ENCODE assay signal across 8 cellular contexts in genomic region chr7:128790297-128791037, GRCh38. TPM values are rescaled to one million over a fixed set of nuclear protein-coding genes. Genes with fewer than 3 reads are reported as not detected.
A peak's percentile ranks its signal among the peaks of the same experiment; 100 is the strongest.
DNase-seq lines count a peak whose midpoint lies in the region; ATAC-seq, FAIRE-seq and TF ChIP-seq lines count a peak whose summit lies in the region.

No MANE protein-coding gene starts in this region.

- TF ChIP-seq RAD21 in GM12878 (IDR thresholded peaks at IDR 0.05; ENCODE audit: insufficient read depth, low read depth, low read length): no peak
- TF ChIP-seq RAD21 in HepG2 (CRISPR knock-in tag; IDR thresholded peaks at IDR 0.05): no peak

- intact Hi-C loops in GM12878 (cut with micrococcal nuclease; ENCODE audit: unreplicated experiment): loop anchor here (5.0 kb wide), 2 partner anchors 92 to 302 kb away; no protein-coding TSS in a partner anchor
- intact Hi-C loops in HepG2 (cut with micrococcal nuclease; ENCODE audit: unreplicated experiment): no loop called here
- intact Hi-C loops in tibial artery (cut with DNase I; ENCODE audit: low total_unique reads): loop anchor here (5.0 kb wide), 1 partner anchor 37 kb away; no protein-coding TSS in a partner anchor

- TF ChIP-seq POLR2A in GM12878 (IDR thresholded peaks at IDR 0.05; ENCODE audit: low read depth, low read length): no peak
- TF ChIP-seq POLR2A in HepG2 (IDR thresholded peaks at IDR 0.05; ENCODE audit: insufficient read depth in 1 of 2, low read depth in 2 of 2, low read length in 2 of 2): no peak

- no peaks in the 10 kb centered on the region for H3K9me3 ChIP-seq in ES-I3 (ENCODE audit: control insufficient read depth, insufficient read depth, low read length)
- no peaks in the 10 kb centered on the region for H3K9me3 ChIP-seq in GM12878 (replicated peaks; ENCODE audit: control insufficient read depth, insufficient read depth, low read length)
- H3K9me3 ChIP-seq in HepG2 (ENCODE audit: low read length): no peaks in the 10 kb centered on the region
- no peaks in the 10 kb centered on the region for H3K9me3 ChIP-seq in tibial artery

- POLR2A ChIA-PET in GM12878 (lab: Charles Lee): interaction anchor here (0.6 kb wide), 2 partner anchors 28 to 50 kb away, joined by 3 read pairs; no protein-coding TSS in a partner anchor
- POLR2A ChIA-PET in HepG2 (lab: Yijun Ruan, JAX): interaction anchor here (1.1 kb wide), 1 partner anchor 52 kb away, joined by 3 read pairs; the partner anchor contains the start of gene CALU

- in situ Hi-C loops in GM12878 (cut with MboI) (no loop called here), HepG2 (cut with HindIII; ENCODE audit: extremely low pct_ligation_motif_present, low pct_unique_long_range_greater_than_20kb) (loop anchor here (5.0 kb wide), 1 partner anchor 92 kb away; no protein-coding TSS in a partner anchor)

- TF ChIP-seq EP300 in GM12878 (IDR thresholded peaks at IDR 0.05; ENCODE audit: borderline replicate concordance in 1 of 2, control insufficient read depth in 1 of 2, low read depth in 2 of 2, low read length in 2 of 2) (no peak), HepG2 (IDR thresholded peaks at IDR 0.05; ENCODE audit: low read depth in 2 of 2, low read length in 2 of 2) (no peak), HepG2 (CRISPR knock-in tag; IDR thresholded peaks at IDR 0.05; ENCODE audit: borderline replicate concordance) (no peak)

- H3K79me2 ChIP-seq in GM12878 (ENCODE audit: control insufficient read depth, insufficient read depth, low read length) (no peaks in the 10 kb centered on the region), HepG2 (ENCODE audit: insufficient read depth, low read length) (no peaks in the 10 kb centered on the region)

- 16% methylated on average over 32 of the region's 45 CpGs for WGBS in GM12878 (ENCODE audit: insufficient coverage, insufficient replicate concordance, low lambda C conversion rate, missing lambda C conversion rate)
- 66% methylated on average over 29 of the region's 45 CpGs for WGBS in HepG2 (ENCODE audit: low lambda C conversion rate)

- H3K27ac ChIP-seq in GM12878 (ENCODE audit: control insufficient read depth, insufficient read depth) (no peak overlapping the region), HepG2 (ENCODE audit: extremely low read length, insufficient read depth, low read length) (no peak overlapping the region), tibial artery (peak overlapping the region; percentile 67 to 73)

- SMC1A ChIA-PET in GM12878 (lab: Charles Lee; ENCODE audit: uncharacterized antibody, unreplicated experiment): no interaction called here

- TF ChIP-seq CTCF in GM12878 (IDR thresholded peaks at IDR 0.05 in 2 of 3, conservative IDR thresholded peaks at IDR 0.05 in 1 of 3; ENCODE audit: control insufficient read depth in 2 of 3, extremely low read depth in 1 of 3, insufficient read depth in 1 of 3, low read depth in 3 of 3, low read length in 3 of 3) (no peak), HepG2 (CRISPR knock-in tag; IDR thresholded peaks at IDR 0.05) (no peak), tibial artery (IDR thresholded peaks at IDR 0.05) (no peak)

- peak overlapping the region; percentile 93 for H2AFZ ChIP-seq in GM12878 (ENCODE audit: control insufficient read depth, low read depth, low read length)
- H2AFZ ChIP-seq in HepG2 (ENCODE audit: low read length): no peak overlapping the region

- BruUV-seq in GM12878 (replicated peaks; lab: Mats Ljungman, UMichigan): no TSS peak
- no TSS peak for BruUV-seq in HepG2 (replicated peaks; lab: Mats Ljungman, UMichigan)

- no peak for DNase-seq in GM12878 (ENCODE audit: low read depth, low spot score)
- DNase-seq in HepG2 (ENCODE audit: low spot score): no peak
- DNase-seq in tibial artery: no peak
- no peak for DNase-seq in kidney tubule cell (ENCODE audit: low spot score)
- DNase-seq in NCI-H226: no peak
- no peak for DNase-seq in stimulated activated CD8-positive, alpha-beta memory T cell treated with anti-CD3 and anti-CD28 coated beads, Interleukin-4, amount 100 ng/mL, for 48 hours

- H3K27me3 ChIP-seq in GM12878 (replicated peaks in 1 of 2; ENCODE audit: control insufficient read depth in 2 of 2, insufficient read depth in 2 of 2, low read length in 1 of 2) (peaks cover 2% of the 10 kb centered on the region in 2 experiments; a peak in 3 of 4 replicates), HepG2 (ENCODE audit: control insufficient read depth in 1 of 2, insufficient read depth in 2 of 2, low read length in 2 of 2) (peaks cover 5 to 32% of the 10 kb centered on the region in 2 experiments; a peak in 4 of 5 replicates), tibial artery (no peaks in the 10 kb centered on the region)

- ATAC-seq in HG02885 (IDR thresholded peaks at IDR 0.05; ENCODE audit: poor library complexity, unreplicated experiment) (peak; percentile 26), GM12878 (peak; percentile 47), HepG2 (no peak)

- H3K36me3 ChIP-seq in ES-I3 (ENCODE audit: insufficient read depth, low read length) (0 out of 2 replicates have a peak, but pooled peaks cover 6% of the 10 kb centered on the region), GM12878 (ENCODE audit: control insufficient read depth in 2 of 2, insufficient read depth in 2 of 2, low read length in 1 of 2) (no peaks in the 10 kb centered on the region), HepG2 (replicated peaks in 1 of 2; ENCODE audit: control insufficient read depth in 1 of 2, insufficient read depth in 2 of 2, low read length in 2 of 2) (no peaks in the 10 kb centered on the region), tibial artery (no peaks in the 10 kb centered on the region)

- H3K4me1 ChIP-seq in ES-I3 (ENCODE audit: insufficient read depth, low read length): peaks cover 3% of the 10 kb centered on the region; the same call in 1 of the 2 replicates
- H3K4me1 ChIP-seq in GM12878 (ENCODE audit: control insufficient read depth, insufficient read depth, low read length): peaks cover 3% of the 10 kb centered on the region; the same call in 1 of the 2 replicates
- H3K4me1 ChIP-seq in HepG2 (ENCODE audit: insufficient read depth, low read length): peaks cover 17% of the 10 kb centered on the region
- peaks cover 0 to 23% (median 18%) of the 10 kb centered on the region in 4 donors for H3K4me1 ChIP-seq in tibial artery

- RAD21 ChIA-PET in GM12878 (lab: Charles Lee; ENCODE audit: unreplicated experiment): interaction anchor here (0.6 to 1.2 kb wide), 4 partner anchors 8 to 109 kb away, joined by 3 to 4 read pairs (median 3); no protein-coding TSS in a partner anchor

- CTCF ChIA-PET in GM12878 (lab: Yijun Ruan, JAX) (interaction anchor here (0.5 kb wide), 1 partner anchor 316 kb away, joined by 5 read pairs; no protein-coding TSS in a partner anchor), HepG2 (lab: Yijun Ruan, JAX; ENCODE audit: low intra/inter-chr PET ratio, low total read pairs) (no interaction called here)

- H3K4me3 ChIP-seq in GM12878: peak overlapping the region; percentile 87
- peak overlapping the region; percentile 59 to 79 (median 65); a peak in 5 of 6 replicates for H3K4me3 ChIP-seq in HepG2 (replicated peaks in 1 of 3; ENCODE audit: insufficient read depth in 1 of 3, low read depth in 2 of 3, low read length in 3 of 3)
- peak overlapping the region; percentile 77 for H3K4me3 ChIP-seq in tibial artery

- H4K20me1 ChIP-seq in GM12878 (ENCODE audit: control insufficient read depth, insufficient read depth) (no peaks in the 10 kb centered on the region), HepG2 (ENCODE audit: insufficient read depth, low read length) (no peaks in the 10 kb centered on the region)

- H3K4me2 ChIP-seq in GM12878 (ENCODE audit: control insufficient read depth, insufficient read depth): peak overlapping the region; percentile 87
- H3K4me2 ChIP-seq in HepG2 (ENCODE audit: low read depth, low read length): peak overlapping the region; percentile 94; the same call in 1 of the 2 replicates

- FAIRE-seq in GM12878 (lab: Jason Lieb, UNC) (no peak), HepG2 (lab: Jason Lieb, UNC) (no peak)

- H3K9ac ChIP-seq in ES-I3 (ENCODE audit: low read depth, low read length) (peak overlapping the region; percentile 89), GM12878 (ENCODE audit: control insufficient read depth, insufficient read depth, low read length) (no peak overlapping the region), HepG2 (ENCODE audit: insufficient read depth, low read depth, low read length) (no peak overlapping the region)

RNA-seq across cellular contexts. Expression of gene CCDC136, which starts 1.3 kb away (rescaled TPM):
- 20.7 and 21.1 TPM in 2 replicates for total RNA-seq in GM12878 (2013; cell fraction: nucleolus; rRNA removed)
- 0.71 and 1.6 TPM in 2 replicates for total RNA-seq in GM12878 (2014; rRNA removed)
- total RNA-seq in GM12878 (2014; rRNA removed; fragmentation: Illumina TruSeq; extraction: Trizol): 1.7 and 2.3 TPM in 2 replicates
- 1.8 and 2.8 TPM in 2 replicates for total RNA-seq in GM12878 (2021)
- polyA plus RNA-seq in GM12878 (2011; ENCODE audit: low read depth): 1.1 TPM
- 3.6 and 4.8 TPM in 2 replicates for polyA plus RNA-seq in GM12878 (2011; rRNA removed)
- 1.3 and 3.1 TPM in 2 replicates for polyA plus RNA-seq in GM12878 (2011; cell fraction: cytosol; rRNA removed)
- polyA plus RNA-seq in GM12878 (2011; cell fraction: nucleus; rRNA removed): 16.7 and 18.0 TPM in 2 replicates
- 1.3 and 1.9 TPM in 2 replicates for polyA plus RNA-seq in GM12878 (2012)
- 1.3 and 1.6 TPM in 2 replicates for polyA plus RNA-seq in GM12878 (2014; fragmentation: Illumina TruSeq; extraction: Trizol)
- polyA plus RNA-seq in GM12878 (2014; fragmentation: Nextera tagmentation; extraction: Ambion mirVana): under 1 TPM; 0.32 to 0.33 TPM
- 2.1 and 3.0 TPM in 2 replicates for polyA plus RNA-seq in GM12878 (2014; rRNA removed)
- 1 to 10 TPM in 1 of 2 experiments, under 1 TPM in 1; 0.87 to 1.2 TPM for polyA plus RNA-seq in GM12878 (2016; fragmentation: Nextera tagmentation; extraction: Ambion mirVana)
- polyA minus RNA-seq in GM12878 (2011; rRNA and poly(A)+ RNA removed): 2.7 and 4.2 TPM in 2 replicates
- 0.83 and 2.4 TPM in 2 replicates for polyA minus RNA-seq in GM12878 (2011; cell fraction: cytosol; rRNA and poly(A)+ RNA removed)
- polyA minus RNA-seq in GM12878 (2011; cell fraction: nucleus; rRNA and poly(A)+ RNA removed): 3.5 and 8.1 TPM in 2 replicates
- total RNA-seq in HepG2 (2016; rRNA removed; fragmentation: Illumina TruSeq; extraction: Trizol): 0.04 TPM in 1 of 2 replicates, not detected in the other
- total RNA-seq in HepG2 (2016; cell fraction: cytosol; rRNA removed; fragmentation: Illumina TruSeq; extraction: Trizol; ENCODE audit: low read depth): not detected in 2 replicates
- total RNA-seq in HepG2 (2016; cell fraction: insoluble cytoplasmic fraction; rRNA removed; fragmentation: Illumina TruSeq; extraction: Trizol): not detected in 2 replicates
- not detected in 2 replicates for total RNA-seq in HepG2 (2016; cell fraction: membrane; rRNA removed; fragmentation: Illumina TruSeq; extraction: Trizol)
- not detected in 2 replicates for total RNA-seq in HepG2 (2016; cell fraction: nucleus; rRNA removed; fragmentation: Illumina TruSeq; extraction: Trizol)
- 0.38 and 0.47 TPM in 2 replicates for polyA plus RNA-seq in HepG2 (2011; rRNA removed)
- polyA plus RNA-seq in HepG2 (2011; cell fraction: cytosol; rRNA removed): 0.03 TPM in 1 of 2 replicates, not detected in the other
- polyA plus RNA-seq in HepG2 (2011; cell fraction: nucleus; rRNA removed): 0.21 and 0.35 TPM in 2 replicates
- 0.16 and 0.23 TPM in 2 replicates for polyA plus RNA-seq in HepG2 (2012)
- polyA plus RNA-seq in HepG2 (2016; cell fraction: cytosol; fragmentation: Illumina TruSeq; extraction: Trizol; ENCODE audit: low read depth): not detected in 2 replicates
- polyA plus RNA-seq in HepG2 (2016; cell fraction: insoluble cytoplasmic fraction; fragmentation: Illumina TruSeq; extraction: Trizol; ENCODE audit: low read depth): not detected in 2 replicates
- polyA plus RNA-seq in HepG2 (2016; cell fraction: membrane; fragmentation: Illumina TruSeq; extraction: Trizol; ENCODE audit: low read depth): not detected in 2 replicates
- polyA plus RNA-seq in HepG2 (2016; cell fraction: nucleus; fragmentation: Illumina TruSeq; extraction: Trizol; ENCODE audit: insufficient read depth, low read depth): not detected in 2 replicates
- 0.54 and 0.84 TPM in 2 replicates for polyA minus RNA-seq in HepG2 (2011; rRNA and poly(A)+ RNA removed; ENCODE audit: low replicate concordance)
- not detected in 2 replicates for polyA minus RNA-seq in HepG2 (2011; cell fraction: cytosol; rRNA and poly(A)+ RNA removed)
- 1.2 TPM in 1 of 2 replicates, not detected in the other for polyA minus RNA-seq in HepG2 (2011; cell fraction: nucleus; rRNA and poly(A)+ RNA removed)

RNA-seq across cellular contexts. Expression of gene OPN1SW, which starts 14.9 kb away (rescaled TPM):
- not detected in 2 replicates for total RNA-seq in GM12878 (2013; cell fraction: nucleolus; rRNA removed)
- total RNA-seq in GM12878 (2014; rRNA removed) (not detected in 2 replicates), GM12878 (2014; rRNA removed; fragmentation: Illumina TruSeq; extraction: Trizol) (not detected in 2 replicates), GM12878 (2021) (not detected in 2 replicates), HepG2 (2016; rRNA removed; fragmentation: Illumina TruSeq; extraction: Trizol) (not detected in 2 replicates)
- polyA plus RNA-seq in GM12878 (2011; ENCODE audit: low read depth): not detected
- polyA plus RNA-seq in GM12878 (2011; rRNA removed) (not detected in 2 replicates), GM12878 (2014; fragmentation: Illumina TruSeq; extraction: Trizol) (not detected in 2 replicates), GM12878 (2014; fragmentation: Nextera tagmentation; extraction: Ambion mirVana) (under 1 TPM; 0.13 to 0.26 TPM), GM12878 (2014; rRNA removed) (not detected in 2 replicates), GM12878 (2016; fragmentation: Nextera tagmentation; extraction: Ambion mirVana) (under 1 TPM; 0.11 to 0.35 TPM), HepG2 (2011; rRNA removed) (not detected in 2 replicates)
- polyA plus RNA-seq in GM12878 (2011; cell fraction: cytosol; rRNA removed): not detected in 2 replicates
- not detected in 2 replicates for polyA plus RNA-seq in GM12878 (2011; cell fraction: nucleus; rRNA removed)
- polyA plus RNA-seq in GM12878 (2012): not detected in 2 replicates
- not detected in 2 replicates for polyA minus RNA-seq in GM12878 (2011; rRNA and poly(A)+ RNA removed)
- not detected in 2 replicates for polyA minus RNA-seq in GM12878 (2011; cell fraction: cytosol; rRNA and poly(A)+ RNA removed)
- polyA minus RNA-seq in GM12878 (2011; cell fraction: nucleus; rRNA and poly(A)+ RNA removed): not detected in 2 replicates
- not detected in 2 replicates for total RNA-seq in HepG2 (2016; cell fraction: cytosol; rRNA removed; fragmentation: Illumina TruSeq; extraction: Trizol; ENCODE audit: low read depth)
- total RNA-seq in HepG2 (2016; cell fraction: insoluble cytoplasmic fraction; rRNA removed; fragmentation: Illumina TruSeq; extraction: Trizol): not detected in 2 replicates
- not detected in 2 replicates for total RNA-seq in HepG2 (2016; cell fraction: membrane; rRNA removed; fragmentation: Illumina TruSeq; extraction: Trizol)
- total RNA-seq in HepG2 (2016; cell fraction: nucleus; rRNA removed; fragmentation: Illumina TruSeq; extraction: Trizol): not detected in 2 replicates
- polyA plus RNA-seq in HepG2 (2011; cell fraction: cytosol; rRNA removed): not detected in 2 replicates
- not detected in 2 replicates for polyA plus RNA-seq in HepG2 (2011; cell fraction: nucleus; rRNA removed)
- polyA plus RNA-seq in HepG2 (2012): 0.20 TPM in 1 of 2 replicates, not detected in the other
- not detected in 2 replicates for polyA plus RNA-seq in HepG2 (2016; cell fraction: cytosol; fragmentation: Illumina TruSeq; extraction: Trizol; ENCODE audit: low read depth)
- polyA plus RNA-seq in HepG2 (2016; cell fraction: insoluble cytoplasmic fraction; fragmentation: Illumina TruSeq; extraction: Trizol; ENCODE audit: low read depth): not detected in 2 replicates
- polyA plus RNA-seq in HepG2 (2016; cell fraction: membrane; fragmentation: Illumina TruSeq; extraction: Trizol; ENCODE audit: low read depth): not detected in 2 replicates
- polyA plus RNA-seq in HepG2 (2016; cell fraction: nucleus; fragmentation: Illumina TruSeq; extraction: Trizol; ENCODE audit: insufficient read depth, low read depth): not detected in 2 replicates
- not detected in 2 replicates for polyA minus RNA-seq in HepG2 (2011; rRNA and poly(A)+ RNA removed; ENCODE audit: low replicate concordance)
- not detected in 2 replicates for polyA minus RNA-seq in HepG2 (2011; cell fraction: cytosol; rRNA and poly(A)+ RNA removed)
- not detected in 2 replicates for polyA minus RNA-seq in HepG2 (2011; cell fraction: nucleus; rRNA and poly(A)+ RNA removed)

RNA-seq across cellular contexts. Expression of gene FLNC, which starts 39.7 kb away (rescaled TPM):
- total RNA-seq in GM12878 (2013; cell fraction: nucleolus; rRNA removed): 0.04 TPM in 1 of 2 replicates, not detected in the other
- total RNA-seq in GM12878 (2014; rRNA removed) (0.05 and 0.11 TPM in 2 replicates), GM12878 (2014; rRNA removed; fragmentation: Illumina TruSeq; extraction: Trizol) (0.09 TPM in 1 of 2 replicates, not detected in the other), GM12878 (2021) (0.21 and 0.32 TPM in 2 replicates), HepG2 (2016; rRNA removed; fragmentation: Illumina TruSeq; extraction: Trizol) (0.01 and 0.02 TPM in 2 replicates)
- 0.07 TPM for polyA plus RNA-seq in GM12878 (2011; ENCODE audit: low read depth)
- polyA plus RNA-seq in GM12878 (2011; rRNA removed) (not detected in 2 replicates), GM12878 (2014; fragmentation: Illumina TruSeq; extraction: Trizol) (0.01 TPM in 1 of 2 replicates, not detected in the other), GM12878 (2014; fragmentation: Nextera tagmentation; extraction: Ambion mirVana) (under 1 TPM in 1 of 2 experiments, not detected in 1; 0.02 TPM), GM12878 (2014; rRNA removed) (0.01 and 0.06 TPM in 2 replicates), GM12878 (2016; fragmentation: Nextera tagmentation; extraction: Ambion mirVana) (under 1 TPM; 0.03 to 0.08 TPM), HepG2 (2011; rRNA removed) (0.01 TPM in 1 of 2 replicates, not detected in the other)
- polyA plus RNA-seq in GM12878 (2011; cell fraction: cytosol; rRNA removed): not detected in 2 replicates
- polyA plus RNA-seq in GM12878 (2011; cell fraction: nucleus; rRNA removed): 0.03 TPM in 1 of 2 replicates, not detected in the other
- polyA plus RNA-seq in GM12878 (2012): 0.12 and 0.17 TPM in 2 replicates
- polyA minus RNA-seq in GM12878 (2011; rRNA and poly(A)+ RNA removed): 0.05 and 0.07 TPM in 2 replicates
- 0.13 TPM in 1 of 2 replicates, not detected in the other for polyA minus RNA-seq in GM12878 (2011; cell fraction: cytosol; rRNA and poly(A)+ RNA removed)
- polyA minus RNA-seq in GM12878 (2011; cell fraction: nucleus; rRNA and poly(A)+ RNA removed): 0.19 TPM in 1 of 2 replicates, not detected in the other
- not detected in 2 replicates for total RNA-seq in HepG2 (2016; cell fraction: cytosol; rRNA removed; fragmentation: Illumina TruSeq; extraction: Trizol; ENCODE audit: low read depth)
- total RNA-seq in HepG2 (2016; cell fraction: insoluble cytoplasmic fraction; rRNA removed; fragmentation: Illumina TruSeq; extraction: Trizol): under 0.01 TPM in 1 of 2 replicates, not detected in the other
- not detected in 2 replicates for total RNA-seq in HepG2 (2016; cell fraction: membrane; rRNA removed; fragmentation: Illumina TruSeq; extraction: Trizol)
- 0.06 TPM in 1 of 2 replicates, not detected in the other for total RNA-seq in HepG2 (2016; cell fraction: nucleus; rRNA removed; fragmentation: Illumina TruSeq; extraction: Trizol)
- polyA plus RNA-seq in HepG2 (2011; cell fraction: cytosol; rRNA removed): 0.01 TPM in 2 replicates
- polyA plus RNA-seq in HepG2 (2011; cell fraction: nucleus; rRNA removed): 0.02 and 0.05 TPM in 2 replicates
- polyA plus RNA-seq in HepG2 (2012): 0.01 TPM in 1 of 2 replicates, not detected in the other
- polyA plus RNA-seq in HepG2 (2016; cell fraction: cytosol; fragmentation: Illumina TruSeq; extraction: Trizol; ENCODE audit: low read depth): not detected in 2 replicates
- not detected in 2 replicates for polyA plus RNA-seq in HepG2 (2016; cell fraction: insoluble cytoplasmic fraction; fragmentation: Illumina TruSeq; extraction: Trizol; ENCODE audit: low read depth)
- polyA plus RNA-seq in HepG2 (2016; cell fraction: membrane; fragmentation: Illumina TruSeq; extraction: Trizol; ENCODE audit: low read depth): not detected in 2 replicates
- not detected in 2 replicates for polyA plus RNA-seq in HepG2 (2016; cell fraction: nucleus; fragmentation: Illumina TruSeq; extraction: Trizol; ENCODE audit: insufficient read depth, low read depth)
- 0.16 and 0.19 TPM in 2 replicates for polyA minus RNA-seq in HepG2 (2011; rRNA and poly(A)+ RNA removed; ENCODE audit: low replicate concordance)
- polyA minus RNA-seq in HepG2 (2011; cell fraction: cytosol; rRNA and poly(A)+ RNA removed): 0.09 and 0.10 TPM in 2 replicates
- polyA minus RNA-seq in HepG2 (2011; cell fraction: nucleus; rRNA and poly(A)+ RNA removed): under 0.01 TPM in 1 of 2 replicates, not detected in the other

RNA-seq across cellular contexts. Expression of gene CALU, which starts 51.3 kb away (rescaled TPM):
- total RNA-seq in GM12878 (2013; cell fraction: nucleolus; rRNA removed): 55.0 and 55.9 TPM in 2 replicates
- total RNA-seq in GM12878 (2014; rRNA removed) (31.8 and 36.0 TPM in 2 replicates), GM12878 (2014; rRNA removed; fragmentation: Illumina TruSeq; extraction: Trizol) (50.0 and 53.9 TPM in 2 replicates), GM12878 (2021) (28.1 and 33.0 TPM in 2 replicates), HepG2 (2016; rRNA removed; fragmentation: Illumina TruSeq; extraction: Trizol) (142 and 252 TPM in 2 replicates)
- 23.4 TPM for polyA plus RNA-seq in GM12878 (2011; ENCODE audit: low read depth)
- polyA plus RNA-seq in GM12878 (2011; rRNA removed) (39.9 and 49.4 TPM in 2 replicates), GM12878 (2014; fragmentation: Illumina TruSeq; extraction: Trizol) (48.5 and 61.8 TPM in 2 replicates), GM12878 (2014; fragmentation: Nextera tagmentation; extraction: Ambion mirVana) (10 to 100 TPM; 33.6 to 44.3 TPM), GM12878 (2014; rRNA removed) (23.8 and 31.2 TPM in 2 replicates), GM12878 (2016; fragmentation: Nextera tagmentation; extraction: Ambion mirVana) (10 to 100 TPM; 66.3 to 75.6 TPM), HepG2 (2011; rRNA removed) (136 and 198 TPM in 2 replicates)
- polyA plus RNA-seq in GM12878 (2011; cell fraction: cytosol; rRNA removed): 15.5 and 17.9 TPM in 2 replicates
- polyA plus RNA-seq in GM12878 (2011; cell fraction: nucleus; rRNA removed): 16.9 and 20.0 TPM in 2 replicates
- 28.5 and 32.5 TPM in 2 replicates for polyA plus RNA-seq in GM12878 (2012)
- 22.0 and 27.6 TPM in 2 replicates for polyA minus RNA-seq in GM12878 (2011; rRNA and poly(A)+ RNA removed)
- polyA minus RNA-seq in GM12878 (2011; cell fraction: cytosol; rRNA and poly(A)+ RNA removed): 14.4 and 17.8 TPM in 2 replicates
- 6.3 and 8.8 TPM in 2 replicates for polyA minus RNA-seq in GM12878 (2011; cell fraction: nucleus; rRNA and poly(A)+ RNA removed)
- 15.1 and 15.2 TPM in 2 replicates for total RNA-seq in HepG2 (2016; cell fraction: cytosol; rRNA removed; fragmentation: Illumina TruSeq; extraction: Trizol; ENCODE audit: low read depth)
- total RNA-seq in HepG2 (2016; cell fraction: insoluble cytoplasmic fraction; rRNA removed; fragmentation: Illumina TruSeq; extraction: Trizol): 133 and 260 TPM in 2 replicates
- total RNA-seq in HepG2 (2016; cell fraction: membrane; rRNA removed; fragmentation: Illumina TruSeq; extraction: Trizol): 44.5 and 53.3 TPM in 2 replicates
- total RNA-seq in HepG2 (2016; cell fraction: nucleus; rRNA removed; fragmentation: Illumina TruSeq; extraction: Trizol): 214 and 252 TPM in 2 replicates
- 96.7 and 147 TPM in 2 replicates for polyA plus RNA-seq in HepG2 (2011; cell fraction: cytosol; rRNA removed)
- polyA plus RNA-seq in HepG2 (2011; cell fraction: nucleus; rRNA removed): 33.4 and 42.7 TPM in 2 replicates
- polyA plus RNA-seq in HepG2 (2012): 236 and 237 TPM in 2 replicates
- polyA plus RNA-seq in HepG2 (2016; cell fraction: cytosol; fragmentation: Illumina TruSeq; extraction: Trizol; ENCODE audit: low read depth): 12.0 and 12.8 TPM in 2 replicates
- 135 and 140 TPM in 2 replicates for polyA plus RNA-seq in HepG2 (2016; cell fraction: insoluble cytoplasmic fraction; fragmentation: Illumina TruSeq; extraction: Trizol; ENCODE audit: low read depth)
- 30.9 and 36.3 TPM in 2 replicates for polyA plus RNA-seq in HepG2 (2016; cell fraction: membrane; fragmentation: Illumina TruSeq; extraction: Trizol; ENCODE audit: low read depth)
- polyA plus RNA-seq in HepG2 (2016; cell fraction: nucleus; fragmentation: Illumina TruSeq; extraction: Trizol; ENCODE audit: insufficient read depth, low read depth): 282 and 283 TPM in 2 replicates
- 58.1 and 85.7 TPM in 2 replicates for polyA minus RNA-seq in HepG2 (2011; rRNA and poly(A)+ RNA removed; ENCODE audit: low replicate concordance)
- 156 and 168 TPM in 2 replicates for polyA minus RNA-seq in HepG2 (2011; cell fraction: cytosol; rRNA and poly(A)+ RNA removed)
- polyA minus RNA-seq in HepG2 (2011; cell fraction: nucleus; rRNA and poly(A)+ RNA removed): 92.3 and 101 TPM in 2 replicates

Comparison
In these comparisons a context has a peak if more than half of its experiments do, and no peak if none do; other contexts are left out.
1. H3K27ac ChIP-seq: peak in tibial artery (2 of 2); none in GM12878 (single experiment) and HepG2 (single experiment).
2. Peak in every context shown above with its lines, with median percentiles within 50 percentile points of each other: H3K4me3 ChIP-seq.